ENCODE assay signal across 16 cellular contexts in the genomic region with DNA sequence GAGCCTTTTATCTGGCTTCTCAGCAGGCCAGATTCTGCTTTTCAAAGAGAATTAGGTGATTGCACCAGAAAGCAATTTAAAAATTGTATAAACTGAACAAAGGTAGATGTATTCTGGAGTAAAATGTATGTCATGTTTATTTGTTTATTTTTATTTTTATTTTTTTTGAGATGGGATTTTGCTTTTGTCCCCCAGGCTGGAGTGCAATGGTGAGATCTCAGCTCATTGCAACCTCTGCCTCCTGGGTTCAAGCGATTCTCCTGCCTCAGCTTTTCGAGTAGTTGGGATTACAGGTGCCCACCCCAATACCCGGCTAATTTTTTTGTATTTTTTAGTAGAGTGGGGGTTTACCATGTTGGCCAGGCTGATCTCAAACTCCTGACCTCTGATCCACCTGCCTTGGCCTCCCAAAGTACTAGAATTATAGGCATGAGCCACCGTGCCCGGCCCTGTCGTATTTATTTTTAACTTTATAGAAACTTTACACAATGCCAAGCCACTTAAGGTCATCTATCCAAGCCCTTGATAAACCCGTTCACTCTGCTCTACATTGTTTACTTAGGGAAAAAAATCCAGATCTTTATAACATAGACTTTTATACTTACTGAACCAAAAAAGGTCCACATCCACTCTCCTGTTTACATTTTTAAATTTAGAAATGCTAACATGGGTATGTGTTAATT. TPM values are rescaled to one million over a fixed set of nuclear protein-coding genes. Genes with fewer than 3 reads are reported as not detected.
DNase-seq lines count a peak whose midpoint lies in the region; ATAC-seq and TF ChIP-seq lines count a peak whose summit lies in the region.
"Had no signal": no experiment of that assay in that cellular context is flagged by ENCODE, and none has a peak within 500 bp of the region (broad histone marks: within the 10 kb centered on the region; RNA-seq: fewer than 3 reads in every experiment).

No MANE protein-coding gene starts in this region.

- H3K9me3 Mint-ChIP-seq in T-cell (no peaks in the 10 kb centered on the region), nephron progenitor cell (no peaks in the 10 kb centered on the region)
- no peaks in the 10 kb centered on the region for H3K9me3 Mint-ChIP-seq in activated CD8-positive, alpha-beta T cell treated with anti-CD3 and anti-CD28 coated beads for 36 hours
- H3K9me3 Mint-ChIP-seq: activated CD4-positive, alpha-beta T cell treated with anti-CD3 and anti-CD28 coated beads, Interleukin-2, amount 10 ng/mL, durations not matched to agents 7 days and 5 days; activated naive CD8-positive, alpha-beta T cell treated with anti-CD3 and anti-CD28 coated beads, Interleukin-2, amount 10 ng/mL, durations not matched to agents 7 days and 5 days; activated T-cell treated with anti-CD3 and anti-CD28 coated beads, Interleukin-2, amount 50 U/mL, for 24 hours; neural crest cell had no signal

- H3K27ac Mint-ChIP-seq in T-cell, result peak overlapping the region; percentile 79 to 85
- peak overlapping the region; percentile 25 for H3K27ac Mint-ChIP-seq in nephron progenitor cell
- no peak overlapping the region for H3K27ac Mint-ChIP-seq in activated CD8-positive, alpha-beta T cell treated with anti-CD3 and anti-CD28 coated beads for 36 hours
- H3K27ac Mint-ChIP-seq: stimulated activated memory B cell treated with anti-CD40 and anti-IgM and Interleukin-4, amounts not matched to agents 10 μg/mL and 1 μg/mL and 100 μg/mL, for 72 hours had no signal

- H3K4me1 Mint-ChIP-seq in T-cell (peaks cover 9% of the 10 kb centered on the region in 3 donors), nephron progenitor cell (peaks cover 8% of the 10 kb centered on the region)
- H3K4me1 Mint-ChIP-seq in activated CD8-positive, alpha-beta T cell treated with anti-CD3 and anti-CD28 coated beads for 36 hours (ENCODE audit: low read depth), result peaks cover 8% of the 10 kb centered on the region

- no peak for TF ChIP-seq CTCF in nephron progenitor cell (IDR thresholded peaks at IDR 0.05)
- no peak for TF ChIP-seq CTCF in activated CD8-positive, alpha-beta T cell treated with anti-CD3 and anti-CD28 coated beads for 36 hours (IDR thresholded peaks at IDR 0.05)

- H3K36me3 Mint-ChIP-seq in T-cell (no peaks in the 10 kb centered on the region), nephron progenitor cell (ENCODE audit: low read depth) (no peaks in the 10 kb centered on the region)
- no peaks in the 10 kb centered on the region for H3K36me3 Mint-ChIP-seq in activated CD8-positive, alpha-beta T cell treated with anti-CD3 and anti-CD28 coated beads for 36 hours (ENCODE audit: low read depth)
- H3K36me3 Mint-ChIP-seq: activated naive CD8-positive, alpha-beta T cell treated with anti-CD3 and anti-CD28 coated beads, Interleukin-2, amount 10 ng/mL, durations not matched to agents 7 days and 5 days; stimulated activated memory B cell treated with anti-CD40 and anti-IgM and Interleukin-4, amounts not matched to agents 10 μg/mL and 1 μg/mL and 100 μg/mL, for 72 hours had no signal

- ATAC-seq in Right ventricle myocardium superior (ENCODE audit: poor library complexity) (peak; percentile 34), left cardiac atrium (no peak), GM18502 (IDR thresholded peaks at IDR 0.05; ENCODE audit: poor library complexity, unreplicated experiment) (peak; percentile 3), T-cell (replicated peaks in 1 of 4) (no peak), GM18907 (IDR thresholded peaks at IDR 0.05; ENCODE audit: unreplicated experiment) (no peak)
- no peak for ATAC-seq in activated CD8-positive, alpha-beta T cell treated with anti-CD3 and anti-CD28 coated beads for 36 hours

- intact Hi-C loops in Right ventricle myocardium superior (cut with DNase I) (loop anchor here (5.0 kb wide), 1 partner anchor 79 kb away; no protein-coding TSS in a partner anchor), left cardiac atrium (cut with DNase I) (loop anchor here (1.0 to 5.0 kb wide), 2 partner anchors 78 to 79 kb away; no protein-coding TSS in a partner anchor)
- intact Hi-C loops in activated CD8-positive, alpha-beta T cell treated with anti-CD3 and anti-CD28 coated beads for 36 hours (cut with micrococcal nuclease), result no loop called here

- POLR2A ChIA-PET in T-cell (lab: Charles Lee), result interaction anchor here in 1 of 2 donors (0.5 kb wide), 1 partner anchor 178 kb away, joined by 3 read pairs; no protein-coding TSS in a partner anchor
- POLR2A ChIA-PET in activated CD8-positive, alpha-beta T cell treated with anti-CD3 and anti-CD28 coated beads for 36 hours (lab: Charles Lee), result interaction anchor here (1.2 to 1.8 kb wide), 2 partner anchors 24 to 243 kb away, joined by 4 to 6 read pairs; no protein-coding TSS in a partner anchor

- no peaks in the 10 kb centered on the region for H3K27me3 Mint-ChIP-seq in T-cell
- peaks cover 10% of the 10 kb centered on the region for H3K27me3 Mint-ChIP-seq in nephron progenitor cell (ENCODE audit: low read depth, poor library complexity)
- no peaks in the 10 kb centered on the region for H3K27me3 Mint-ChIP-seq in activated CD8-positive, alpha-beta T cell treated with anti-CD3 and anti-CD28 coated beads for 36 hours
- H3K27me3 Mint-ChIP-seq: activated CD4-positive, alpha-beta T cell treated with anti-CD3 and anti-CD28 coated beads, Interleukin-2, amount 10 ng/mL, durations not matched to agents 7 days and 5 days; activated T-cell treated with anti-CD3 and anti-CD28 coated beads, Interleukin-2, amount 50 U/mL, for 24 hours; stimulated activated memory B cell treated with anti-CD40 and anti-IgM and Interleukin-4, amounts not matched to agents 10 μg/mL and 1 μg/mL and 100 μg/mL, for 72 hours had no signal

- CTCF ChIA-PET in T-cell (lab: Charles Lee), result interaction anchor here (0.6 to 2.6 kb wide), 20 partner anchors 12 to 456 kb away, joined by 3 to 28 read pairs (median 4); a partner anchor contains a TSS
- CTCF ChIA-PET in activated CD8-positive, alpha-beta T cell treated with anti-CD3 and anti-CD28 coated beads for 36 hours (lab: Charles Lee), result interaction anchor here (0.6 to 3.8 kb wide), 36 partner anchors 9 to 461 kb away, joined by 3 to 61 read pairs (median 4); a partner anchor contains a TSS

- peak overlapping the region in 1 of 3 donors; percentile 61 for H3K4me3 Mint-ChIP-seq in T-cell
- no peak overlapping the region for H3K4me3 Mint-ChIP-seq in nephron progenitor cell
- no peak overlapping the region for H3K4me3 Mint-ChIP-seq in activated CD8-positive, alpha-beta T cell treated with anti-CD3 and anti-CD28 coated beads for 36 hours
- H3K4me3 Mint-ChIP-seq: activated T-cell treated with anti-CD3 and anti-CD28 coated beads, Interleukin-2, amount 50 U/mL, for 24 hours; neural crest cell had no signal

- DNase-seq in Right ventricle myocardium superior (no peak), left cardiac atrium (no peak), T-cell (no peak), nephron progenitor cell (no peak), NCI-H1105 (lab: John Stamatoyannopoulos, UW) (no peak)
- DNase-seq in activated CD8-positive, alpha-beta T cell treated with anti-CD3 and anti-CD28 coated beads for 36 hours, result no peak
- DNase-seq: activated gamma-delta T cell, GOT3, SIG-M5 had no signal

RNA-seq across cellular contexts. Expression of a gene that starts 22.7 kb away (rescaled TPM):
- total RNA-seq in Right ventricle myocardium superior (533 TPM), left cardiac atrium (100 to 1,000 TPM; 270 TPM), T-cell (10 to 100 TPM; 29.2 to 43.4 (median 42.0) TPM)
- total RNA-seq in activated CD8-positive, alpha-beta T cell treated with anti-CD3 and anti-CD28 coated beads for 36 hours, result 100 to 1,000 TPM; 159 to 166 TPM

Comparison
In these comparisons a context has a peak if more than half of its experiments do, and no peak if none do; other contexts are left out.
1. ATAC-seq: peak in Right ventricle myocardium superior (single experiment) and GM18502 (single experiment); none in left cardiac atrium (0 of 2), T-cell (0 of 4), GM18907 (single experiment) and activated CD8-positive, alpha-beta T cell treated with anti-CD3 and anti-CD28 coated beads for 36 hours (single experiment).